21 cellular contexts compared by ENCODE assay signal in genomic region chr5:51811883-51812282, GRCh38.
DNase-seq lines count a peak whose midpoint lies in the region; ATAC-seq and TF ChIP-seq lines count a peak whose summit lies in the region.
"Had no signal": no experiment of that assay in that cellular context is flagged by ENCODE, and none has a peak within 500 bp of the region (broad histone marks: within the 10 kb centered on the region; RNA-seq: fewer than 3 reads in every experiment).

No MANE protein-coding gene starts in this region.

- DNase-seq in RWPE2 (ENCODE audit: low spot score) (no peak), glutamatergic neuron (no peak), neural progenitor cell (ENCODE audit: low spot score) (peak; percentile 15), NCI-H1105 (lab: John Stamatoyannopoulos, UW) (no peak)
- DNase-seq in T-helper 2 cell treated with Interferon-gamma antibody and Interleukin-4, amounts not matched to agents 5 μg/mL and 100 μg/mL, for 36 hours (ENCODE audit: low spot score) = no peak
- DNase-seq: activated CD4-positive, alpha-beta memory T cell treated with anti-CD3 and anti-CD28 coated beads for 36 hours; amygdala; erythroblast; HCEC 1CT; left cardiac atrium; NCI-H1105 treated with DMSO at 0.1 percent for 48 hours; SJCRH30; small intestine; stimulated activated CD4-positive, alpha-beta T cell treated with anti-CD3 and anti-CD28 coated beads, Interleukin-4, amount 100 ng/mL, for 1 hour; T-helper 2 cell had no signal

- H3K79me2 ChIP-seq in neural progenitor cell (ENCODE audit: low read depth) = no peaks in the 10 kb centered on the region

- H3K27ac ChIP-seq in HUES6 (ENCODE audit: low read depth, low read length) (peak overlapping the region; percentile 25; the same call in 1 of the 2 replicates), RWPE2 (ENCODE audit: poor library complexity, severe bottlenecking) (peak overlapping the region; percentile 72), neural progenitor cell (no peak overlapping the region)
- H3K27ac ChIP-seq: cardiac muscle cell, SJCRH30, tibial nerve had no signal

- peaks cover 6% of the 10 kb centered on the region for H3K9me3 Mint-ChIP-seq in glutamatergic neuron (ENCODE audit: unreplicated experiment)
- H3K9me3 Mint-ChIP-seq in neural progenitor cell = no peaks in the 10 kb centered on the region
- H3K9me3 Mint-ChIP-seq in T-helper 2 cell treated with Interferon-gamma antibody and Interleukin-4, amounts not matched to agents 5 μg/mL and 100 μg/mL, for 36 hours = no peaks in the 10 kb centered on the region
- H3K9me3 Mint-ChIP-seq: stimulated activated naive CD8-positive, alpha-beta T cell treated with anti-CD3 and anti-CD28 coated beads, Interleukin-15, Interleukin-2, amounts not matched to agents 100 ng/mL and 50 ng/mL, for 24 hours had no signal

- no peaks in the 10 kb centered on the region for H3K27me3 ChIP-seq in HUES6 (ENCODE audit: control insufficient read depth, insufficient read depth, low read length)
- no peaks in the 10 kb centered on the region for H3K27me3 ChIP-seq in RWPE2 (ENCODE audit: insufficient read depth, poor library complexity, severe bottlenecking)
- no peaks in the 10 kb centered on the region for H3K27me3 ChIP-seq in neural progenitor cell
- H3K27me3 ChIP-seq: cardiac muscle cell, SJCRH30, tibial nerve had no signal

- peaks cover 37% of the 10 kb centered on the region for H3K4me1 Mint-ChIP-seq in glutamatergic neuron (ENCODE audit: low read depth, unreplicated experiment)
- peaks cover 7% of the 10 kb centered on the region for H3K4me1 Mint-ChIP-seq in neural progenitor cell
- no peaks in the 10 kb centered on the region for H3K4me1 Mint-ChIP-seq in T-helper 2 cell treated with Interferon-gamma antibody and Interleukin-4, amounts not matched to agents 5 μg/mL and 100 μg/mL, for 36 hours (ENCODE audit: low read depth)

- H4K20me1 ChIP-seq in neural progenitor cell (ENCODE audit: low read depth) = no peaks in the 10 kb centered on the region

- no peak for TF ChIP-seq CTCF in RWPE2 (IDR thresholded peaks at IDR 0.05; ENCODE audit: poor library complexity, severe bottlenecking)
- TF ChIP-seq CTCF in glutamatergic neuron (IDR thresholded peaks at IDR 0.05; ENCODE audit: partially characterized antibody, unreplicated experiment) = no peak
- TF ChIP-seq CTCF in neural progenitor cell (IDR thresholded peaks at IDR 0.05) = no peak

- no peaks in the 10 kb centered on the region for H3K36me3 Mint-ChIP-seq in glutamatergic neuron (ENCODE audit: unreplicated experiment)
- H3K36me3 Mint-ChIP-seq in neural progenitor cell = no peaks in the 10 kb centered on the region
- H3K36me3 Mint-ChIP-seq in T-helper 2 cell treated with Interferon-gamma antibody and Interleukin-4, amounts not matched to agents 5 μg/mL and 100 μg/mL, for 36 hours (ENCODE audit: low read depth) = no peaks in the 10 kb centered on the region
- H3K36me3 Mint-ChIP-seq: activated CD4-positive, alpha-beta memory T cell treated with anti-CD3 and anti-CD28 coated beads for 36 hours had no signal

- no peak for ATAC-seq in RWPE2 (ENCODE audit: low read depth)
- ATAC-seq in HG02884 (IDR thresholded peaks at IDR 0.05; ENCODE audit: unreplicated experiment) = no peak
- ATAC-seq: left cardiac atrium had no signal

- H3K4me3 Mint-ChIP-seq in glutamatergic neuron (ENCODE audit: unreplicated experiment) = peak overlapping the region; percentile 76
- no peak overlapping the region for H3K4me3 Mint-ChIP-seq in neural progenitor cell
- no peak overlapping the region for H3K4me3 Mint-ChIP-seq in T-helper 2 cell treated with Interferon-gamma antibody and Interleukin-4, amounts not matched to agents 5 μg/mL and 100 μg/mL, for 36 hours
- H3K4me3 Mint-ChIP-seq: activated CD4-positive, alpha-beta memory T cell treated with anti-CD3 and anti-CD28 coated beads for 36 hours; dendritic cell treated with granulocyte-macrophage colony-stimulating factor and Interleukin-4, amounts not matched to agents 40 ng/mL and 50 ng/mL, for 4 days; stimulated activated naive CD8-positive, alpha-beta T cell treated with anti-CD3 and anti-CD28 coated beads, Interleukin-15, Interleukin-2, amounts not matched to agents 100 ng/mL and 50 ng/mL, for 24 hours had no signal

- peak overlapping the region; percentile 100 for H3K27ac Mint-ChIP-seq in glutamatergic neuron (ENCODE audit: unreplicated experiment)
- no peak overlapping the region for H3K27ac Mint-ChIP-seq in neural progenitor cell
- H3K27ac Mint-ChIP-seq in T-helper 2 cell treated with Interferon-gamma antibody and Interleukin-4, amounts not matched to agents 5 μg/mL and 100 μg/mL, for 36 hours = no peak overlapping the region
- H3K27ac Mint-ChIP-seq: activated CD4-positive, alpha-beta memory T cell treated with anti-CD3 and anti-CD28 coated beads for 36 hours; dendritic cell treated with granulocyte-macrophage colony-stimulating factor and Interleukin-4, amounts not matched to agents 40 ng/mL and 50 ng/mL, for 4 days; stimulated activated naive CD8-positive, alpha-beta T cell treated with anti-CD3 and anti-CD28 coated beads, Interleukin-15, Interleukin-2, amounts not matched to agents 100 ng/mL and 50 ng/mL, for 24 hours had no signal

- H3K9me3 ChIP-seq in HUES6 (ENCODE audit: control insufficient read depth, insufficient read depth, low read depth, low read length) = no peaks in the 10 kb centered on the region
- no peaks in the 10 kb centered on the region for H3K9me3 ChIP-seq in RWPE2 (ENCODE audit: severe bottlenecking)
- H3K9me3 ChIP-seq in neural progenitor cell (ENCODE audit: low read depth) = no peaks in the 10 kb centered on the region
- H3K9me3 ChIP-seq: SJCRH30, tibial nerve had no signal

- peaks cover 7% of the 10 kb centered on the region for H3K4me1 ChIP-seq in HUES6 (ENCODE audit: control insufficient read depth, insufficient read depth, low read length)
- peaks cover 56% of the 10 kb centered on the region for H3K4me1 ChIP-seq in RWPE2 (ENCODE audit: insufficient read depth, poor library complexity, severe bottlenecking)
- peaks cover 3% of the 10 kb centered on the region for H3K4me1 ChIP-seq in neural progenitor cell
- H3K4me1 ChIP-seq: SJCRH30, tibial nerve had no signal

- H3K9ac ChIP-seq in HUES6 (ENCODE audit: low read length) (no peak overlapping the region), neural progenitor cell (no peak overlapping the region)

- H2AFZ ChIP-seq in neural progenitor cell (replicated peaks) = peak overlapping the region; percentile 3

- H3K36me3 ChIP-seq in HUES6 (ENCODE audit: control insufficient read depth, insufficient read depth, low read length) (no peaks in the 10 kb centered on the region), RWPE2 (ENCODE audit: low read depth) (no peaks in the 10 kb centered on the region), neural progenitor cell (no peaks in the 10 kb centered on the region)
- H3K36me3 ChIP-seq: cardiac muscle cell, SJCRH30, tibial nerve had no signal

- H3K4me2 ChIP-seq in neural progenitor cell = no peak overlapping the region

- no peaks in the 10 kb centered on the region for H3F3A ChIP-seq in neural progenitor cell (ENCODE audit: low read depth)

- no peak overlapping the region for H3K4me3 ChIP-seq in HUES6 (ENCODE audit: low read depth, low read length)
- no peak overlapping the region for H3K4me3 ChIP-seq in RWPE2 (ENCODE audit: severe bottlenecking)
- no peak overlapping the region for H3K4me3 ChIP-seq in neural progenitor cell
- H3K4me3 ChIP-seq: cardiac muscle cell, SJCRH30, tibial nerve had no signal

- peaks cover 8% of the 10 kb centered on the region for H3K27me3 Mint-ChIP-seq in glutamatergic neuron (ENCODE audit: unreplicated experiment)
- H3K27me3 Mint-ChIP-seq in neural progenitor cell (ENCODE audit: insufficient read depth, low read depth) = peaks cover 2% of the 10 kb centered on the region
- no peaks in the 10 kb centered on the region for H3K27me3 Mint-ChIP-seq in T-helper 2 cell treated with Interferon-gamma antibody and Interleukin-4, amounts not matched to agents 5 μg/mL and 100 μg/mL, for 36 hours (ENCODE audit: low read depth)
- H3K27me3 Mint-ChIP-seq: activated CD4-positive, alpha-beta memory T cell treated with anti-CD3 and anti-CD28 coated beads for 36 hours; dendritic cell treated with granulocyte-macrophage colony-stimulating factor and Interleukin-4, amounts not matched to agents 40 ng/mL and 50 ng/mL, for 4 days; stimulated activated naive CD8-positive, alpha-beta T cell treated with anti-CD3 and anti-CD28 coated beads, Interleukin-15, Interleukin-2, amounts not matched to agents 100 ng/mL and 50 ng/mL, for 24 hours had no signal
